Comparison of ENCODE assay signal across 15 cellular contexts in the genomic region with DNA sequence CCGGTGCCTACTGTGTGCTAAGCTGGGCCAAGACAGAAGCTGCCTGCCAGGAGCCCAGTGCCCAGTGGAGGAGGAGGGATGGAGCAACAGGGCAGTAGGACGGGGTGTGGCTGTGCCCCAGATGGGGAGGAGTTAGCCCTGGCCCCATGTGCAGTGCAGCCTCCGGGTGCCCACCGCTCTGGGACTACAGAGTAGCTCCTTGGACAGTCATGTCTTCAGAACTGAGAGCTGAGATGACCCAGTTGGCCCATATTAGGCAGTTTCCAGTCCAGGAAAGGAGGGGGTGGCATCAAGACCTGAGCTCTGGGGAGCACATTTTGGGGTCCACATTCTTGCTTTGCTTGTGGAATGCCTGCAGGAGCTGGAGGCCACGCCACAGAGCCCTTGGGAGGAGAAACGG. TPM values are rescaled to one million over a fixed set of nuclear protein-coding genes. Genes with fewer than 3 reads are reported as not detected.
DNase-seq lines count a peak whose midpoint lies in the region; ATAC-seq and TF ChIP-seq lines count a peak whose summit lies in the region.
"Had no signal": no experiment of that assay in that cellular context is flagged by ENCODE, and none has a peak within 500 bp of the region (broad histone marks: within the 10 kb centered on the region; RNA-seq: fewer than 3 reads in every experiment).

No MANE protein-coding gene starts in this region.

- no peak for TF ChIP-seq POLR2A in suprapubic skin (IDR thresholded peaks at IDR 0.05)

- 94% methylated on average over 4 of the region's 6 CpGs for WGBS in suprapubic skin

- ATAC-seq in HG02973 (IDR thresholded peaks at IDR 0.05; ENCODE audit: unreplicated experiment), result no peak
- no peak for ATAC-seq in GM21737 (IDR thresholded peaks at IDR 0.05; ENCODE audit: unreplicated experiment)
- ATAC-seq in HG02642 (IDR thresholded peaks at IDR 0.05; ENCODE audit: poor library complexity, unreplicated experiment), result no peak
- ATAC-seq: GM23338 had no signal

- H3K4me3 Mint-ChIP-seq in activated naive CD4-positive, alpha-beta T cell treated with anti-CD3 and anti-CD28 coated beads, Interleukin-2, amount 10 ng/mL, durations not matched to agents 7 days and 5 days, result no peak overlapping the region
- H3K4me3 Mint-ChIP-seq: GM23338 had no signal

- H3K36me3 ChIP-seq in WERI-Rb-1 (no peaks in the 10 kb centered on the region), suprapubic skin (no peaks in the 10 kb centered on the region)
- H3K36me3 ChIP-seq: BLaER1 treated with 17β-estradiol and CSF1 and Interleukin-3, amounts not matched to agents 10 nM and 100 nM had no signal

- no peak overlapping the region for H3K27ac ChIP-seq in WERI-Rb-1
- no peak overlapping the region for H3K27ac ChIP-seq in suprapubic skin
- H3K27ac ChIP-seq: BLaER1 treated with 17β-estradiol and CSF1 and Interleukin-3, amounts not matched to agents 10 nM and 100 nM; PC-9; RWPE1 had no signal

- H3K4me3 ChIP-seq in WERI-Rb-1 (ENCODE audit: low read depth, low read length), result no peak overlapping the region
- H3K4me3 ChIP-seq in suprapubic skin, result no peak overlapping the region
- H3K4me3 ChIP-seq: BLaER1 treated with 17β-estradiol and CSF1 and Interleukin-3, amounts not matched to agents 10 nM and 100 nM; GM23338; PC-9 had no signal

- H3K27me3 Mint-ChIP-seq in activated naive CD4-positive, alpha-beta T cell treated with anti-CD3 and anti-CD28 coated beads, Interleukin-2, amount 10 ng/mL, durations not matched to agents 7 days and 5 days, result no peaks in the 10 kb centered on the region

- H3K27me3 ChIP-seq in WERI-Rb-1 (ENCODE audit: insufficient read depth, low read depth, severe bottlenecking) (no peaks in the 10 kb centered on the region), suprapubic skin (peaks cover 54% of the 10 kb centered on the region)

- CTCF ChIA-PET in activated naive CD4-positive, alpha-beta T cell treated with anti-CD3 and anti-CD28 coated beads, Interleukin-2, amount 10 ng/mL, durations not matched to agents 7 days and 5 days (lab: Charles Lee), result no interaction called here

- DNase-seq in activated naive CD4-positive, alpha-beta T cell treated with anti-CD3 and anti-CD28 coated beads, Interleukin-2, amount 10 ng/mL, durations not matched to agents 7 days and 5 days, result peak; percentile 14
- DNase-seq in activated naive CD4-positive, alpha-beta T cell (lab: John Stamatoyannopoulos, UW), result no peak
- DNase-seq in WERI-Rb-1 (peak; percentile 3), mesenteric fat pad (ENCODE audit: low spot score) (peak; percentile 75), suprapubic skin (ENCODE audit: low spot score in 2 of 2) (peak; percentile 21 to 50)
- DNase-seq: KBM-7, NCI-H1694 treated with DMSO at 0.1 percent for 48 hours, NCI-H526, PC-9 had no signal

- no peaks in the 10 kb centered on the region for H3K9me3 Mint-ChIP-seq in activated naive CD4-positive, alpha-beta T cell treated with anti-CD3 and anti-CD28 coated beads, Interleukin-2, amount 10 ng/mL, durations not matched to agents 7 days and 5 days
- H3K9me3 Mint-ChIP-seq: GM23338 had no signal

- TF ChIP-seq EP300 in suprapubic skin (IDR thresholded peaks at IDR 0.05), result no peak

- no peak for TF ChIP-seq CTCF in WERI-Rb-1 (IDR thresholded peaks at IDR 0.05; ENCODE audit: low read depth, low read length)
- no peak for TF ChIP-seq CTCF in suprapubic skin (IDR thresholded peaks at IDR 0.05)

- no peaks in the 10 kb centered on the region for H3K4me1 Mint-ChIP-seq in activated naive CD4-positive, alpha-beta T cell treated with anti-CD3 and anti-CD28 coated beads, Interleukin-2, amount 10 ng/mL, durations not matched to agents 7 days and 5 days

- no peaks in the 10 kb centered on the region for H3K36me3 Mint-ChIP-seq in activated naive CD4-positive, alpha-beta T cell treated with anti-CD3 and anti-CD28 coated beads, Interleukin-2, amount 10 ng/mL, durations not matched to agents 7 days and 5 days

- H3K27ac Mint-ChIP-seq in activated naive CD4-positive, alpha-beta T cell treated with anti-CD3 and anti-CD28 coated beads, Interleukin-2, amount 10 ng/mL, durations not matched to agents 7 days and 5 days, result no peak overlapping the region
- H3K27ac Mint-ChIP-seq: GM23338 had no signal

- H3K4me1 ChIP-seq in suprapubic skin, result peaks cover 3% of the 10 kb centered on the region

- peaks cover under 1% of the 10 kb centered on the region for H3K9me3 ChIP-seq in WERI-Rb-1 (ENCODE audit: severe bottlenecking)
- H3K9me3 ChIP-seq in suprapubic skin, result no peaks in the 10 kb centered on the region

RNA-seq across cellular contexts. Expression of a gene that starts 46.6 kb away (rescaled TPM):
- total RNA-seq in mesenteric fat pad (27.9 TPM), suprapubic skin (under 1 TPM; 0.16 to 0.42 (median 0.34) TPM)
- total RNA-seq: GM23338, PC-9 had no signal

Comparison
In these comparisons a context has a peak if more than half of its experiments do, and no peak if none do; other contexts are left out.
1. DNase-seq: peak in activated naive CD4-positive, alpha-beta T cell treated with anti-CD3 and anti-CD28 coated beads, Interleukin-2, amount 10 ng/mL, durations not matched to agents 7 days and 5 days (single experiment), WERI-Rb-1 (single experiment), mesenteric fat pad (single experiment) and suprapubic skin (2 of 2); none in activated naive CD4-positive, alpha-beta T cell (0 of 4).
2. RNA of a gene that starts 46.6 kb away (total RNA-seq): 27.9 TPM in mesenteric fat pad (single experiment); 0.16 to 0.42 TPM in suprapubic skin; every median in the first group is over 10 times any median in the second.